ENCODE assay signal across 12 cellular contexts in genomic region chr7:117118579-117119180, GRCh38.
A peak's percentile ranks its signal among the peaks of the same experiment; 100 is the strongest.
DNase-seq lines count a peak whose midpoint lies in the region; FAIRE-seq and TF ChIP-seq lines count a peak whose summit lies in the region.
"Had no signal": no experiment of that assay in that cellular context is flagged by ENCODE, and none has a peak within 500 bp of the region (broad histone marks: within the 10 kb centered on the region; RNA-seq: fewer than 3 reads in every experiment).

No MANE protein-coding gene starts in this region.

- H3K4me3 ChIP-seq in HEK293 (ENCODE audit: low read depth, low read length) (no peak overlapping the region), OCI-LY7 (ENCODE audit: low read depth, low read length, poor library complexity, severe bottlenecking) (no peak overlapping the region)
- H3K4me3 ChIP-seq: gastrocnemius medialis, prostate gland, skin epidermis, upper lobe of left lung had no signal

- no peak overlapping the region for H3K4me2 ChIP-seq in OCI-LY7 (ENCODE audit: low read length)

- H2AFZ ChIP-seq in OCI-LY7 (ENCODE audit: low read length): no peak overlapping the region

- no peaks in the 10 kb centered on the region; the same call in 1 of the 2 replicates for H4K20me1 ChIP-seq in OCI-LY7 (ENCODE audit: insufficient read depth, low read length)

- CTCF ChIA-PET in HEK293 (lab: Yijun Ruan, JAX) (interaction anchor here (0.6 to 6.2 kb wide), 11 partner anchors 9 to 873 kb away, joined by 3 to 57 read pairs (median 3); no protein-coding TSS in a partner anchor), OCI-LY7 (lab: Charles Lee; ENCODE audit: unreplicated experiment) (no interaction called here)

- no peaks in the 10 kb centered on the region for H3K9me3 ChIP-seq in HEK293 (ENCODE audit: control insufficient read depth, insufficient read depth, low read depth, low read length)
- no peaks in the 10 kb centered on the region for H3K9me3 ChIP-seq in OCI-LY7 (ENCODE audit: low read length)
- H3K9me3 ChIP-seq: gastrocnemius medialis, prostate gland, upper lobe of left lung had no signal

- H3K9me2 ChIP-seq in OCI-LY7 (ENCODE audit: insufficient read depth, low read length): no peaks in the 10 kb centered on the region

- H3K27ac ChIP-seq in HEK293 (ENCODE audit: extremely low read depth, low read depth, low read length): no peak overlapping the region
- no peak overlapping the region for H3K27ac ChIP-seq in OCI-LY7 (ENCODE audit: low read depth, low read length, poor library complexity, severe bottlenecking)
- H3K27ac ChIP-seq: gastrocnemius medialis, prostate gland, skin epidermis, upper lobe of left lung had no signal

- TF ChIP-seq CTCF in HEK293 (tag by site-specific recombination; IDR thresholded peaks at IDR 0.05): no peak
- no peak for TF ChIP-seq CTCF in OCI-LY7 (conservative IDR thresholded peaks at IDR 0.05; ENCODE audit: low read length)

- H3K36me3 ChIP-seq in HEK293 (ENCODE audit: control insufficient read depth in 2 of 2, insufficient read depth in 1 of 2, low read length in 2 of 2): no peaks in the 10 kb centered on the region; a peak in 1 of 3 replicates
- no peaks in the 10 kb centered on the region for H3K36me3 ChIP-seq in OCI-LY7 (ENCODE audit: insufficient read depth, low read length)
- H3K36me3 ChIP-seq: gastrocnemius medialis, prostate gland, upper lobe of left lung had no signal

- BruUV-seq in OCI-LY7 (replicated peaks; lab: Mats Ljungman, UMichigan): no TSS peak

- intact Hi-C loops in OCI-LY7 (cut with micrococcal nuclease; ENCODE audit: unreplicated experiment): loop anchor here (1.0 to 2.0 kb wide), 2 partner anchors 132 to 188 kb away; no protein-coding TSS in a partner anchor

- no peak for FAIRE-seq in GM19239 (lab: Jason Lieb, UNC)

- H3K79me2 ChIP-seq in OCI-LY7 (ENCODE audit: insufficient read depth, low read depth, low read length): no peaks in the 10 kb centered on the region

- DNase-seq in DMS53 treated with DMSO at 0.1 percent for 48 hours (lab: John Stamatoyannopoulos, UW; ENCODE audit: unreplicated experiment): peak; percentile 32
- peak; percentile 15 for DNase-seq in SK-MEL-5 (ENCODE audit: low read depth, low spot score)
- DNase-seq in iPS-NIHi11 (ENCODE audit: low spot score): peak; percentile 48
- no peak for DNase-seq in T-helper 9 cell
- no peak for DNase-seq in OCI-LY7 (ENCODE audit: low spot score)
- no peak for DNase-seq in GM19239 (ENCODE audit: insufficient read length, low spot score)
- DNase-seq in retina: no peak

- POLR2A ChIA-PET in HEK293 (lab: Yijun Ruan, JAX): no interaction called here
- POLR2A ChIA-PET in OCI-LY7 (lab: Charles Lee): no interaction called here

- in situ Hi-C loops in SK-MEL-5 (cut with HindIII; ENCODE audit: low pct_unique_long_range_greater_than_20kb, low sequenced_read_pairs): no loop called here

- H3K4me1 ChIP-seq in HEK293 (ENCODE audit: control insufficient read depth, insufficient read depth, low read length) (peaks cover 7% of the 10 kb centered on the region; the same call in 1 of the 2 replicates), OCI-LY7 (ENCODE audit: insufficient read depth, low read length, poor library complexity, severe bottlenecking) (no peaks in the 10 kb centered on the region)
- H3K4me1 ChIP-seq: prostate gland had no signal

TF ChIP-seq in HEK293, 187 proteins besides CTCF, POLR2A, EP300 and RAD21:
- TF ChIP-seq, protein P1, sequence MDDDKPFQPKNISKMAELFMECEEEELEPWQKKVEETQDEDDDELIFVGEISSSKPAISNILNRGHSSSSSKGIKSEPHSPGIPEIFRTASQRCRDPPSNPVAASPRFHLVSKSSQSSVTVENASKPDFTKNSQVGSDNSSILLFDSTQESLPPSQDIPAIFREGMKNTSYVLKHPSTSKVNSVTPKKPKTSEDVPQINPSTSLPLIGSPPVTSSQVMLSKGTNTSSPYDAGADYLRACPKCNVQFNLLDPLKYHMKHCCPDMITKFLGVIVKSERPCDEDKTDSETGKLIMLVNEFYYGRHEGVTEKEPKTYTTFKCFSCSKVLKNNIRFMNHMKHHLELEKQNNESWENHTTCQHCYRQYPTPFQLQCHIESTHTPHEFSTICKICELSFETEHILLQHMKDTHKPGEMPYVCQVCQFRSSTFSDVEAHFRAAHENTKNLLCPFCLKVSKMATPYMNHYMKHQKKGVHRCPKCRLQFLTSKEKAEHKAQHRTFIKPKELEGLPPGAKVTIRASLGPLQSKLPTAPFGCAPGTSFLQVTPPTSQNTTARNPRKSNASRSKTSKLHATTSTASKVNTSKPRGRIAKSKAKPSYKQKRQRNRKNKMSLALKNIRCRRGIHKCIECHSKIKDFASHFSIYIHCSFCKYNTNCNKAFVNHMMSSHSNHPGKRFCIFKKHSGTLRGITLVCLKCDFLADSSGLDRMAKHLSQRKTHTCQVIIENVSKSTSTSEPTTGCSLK (tag by site-specific recombination; IDR thresholded peaks at IDR 0.05): no peak
- TF ChIP-seq ZBTB26 (tag by site-specific recombination; optimal IDR thresholded peaks at IDR 0.05) (no peak), SP2 (tag by site-specific recombination; IDR thresholded peaks at IDR 0.05) (no peak), ZNF26 (tag by site-specific recombination; IDR thresholded peaks at IDR 0.05) (no peak), ZNF548 (tag by site-specific recombination; IDR thresholded peaks at IDR 0.05) (no peak), MEIS1 (CRISPR knock-in tag; IDR thresholded peaks at IDR 0.05; ENCODE audit: borderline replicate concordance) (no peak), ZSCAN16 (tag by site-specific recombination; IDR thresholded peaks at IDR 0.05) (peak; percentile 88)
- TF ChIP-seq, protein P2, sequence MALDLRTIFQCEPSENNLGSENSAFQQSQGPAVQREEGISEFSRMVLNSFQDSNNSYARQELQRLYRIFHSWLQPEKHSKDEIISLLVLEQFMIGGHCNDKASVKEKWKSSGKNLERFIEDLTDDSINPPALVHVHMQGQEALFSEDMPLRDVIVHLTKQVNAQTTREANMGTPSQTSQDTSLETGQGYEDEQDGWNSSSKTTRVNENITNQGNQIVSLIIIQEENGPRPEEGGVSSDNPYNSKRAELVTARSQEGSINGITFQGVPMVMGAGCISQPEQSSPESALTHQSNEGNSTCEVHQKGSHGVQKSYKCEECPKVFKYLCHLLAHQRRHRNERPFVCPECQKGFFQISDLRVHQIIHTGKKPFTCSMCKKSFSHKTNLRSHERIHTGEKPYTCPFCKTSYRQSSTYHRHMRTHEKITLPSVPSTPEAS (tag by site-specific recombination; IDR thresholded peaks at IDR 0.05): no peak

Comparison
In these comparisons a context has a peak if more than half of its experiments do, and no peak if none do; other contexts are left out.
1. DNase-seq: peak in DMS53 treated with DMSO at 0.1 percent for 48 hours (single experiment), SK-MEL-5 (single experiment) and iPS-NIHi11 (single experiment); none in T-helper 9 cell (single experiment), OCI-LY7 (single experiment), GM19239 (single experiment) and retina (single experiment).